13 cellular contexts compared by ENCODE assay signal in the genomic region with DNA sequence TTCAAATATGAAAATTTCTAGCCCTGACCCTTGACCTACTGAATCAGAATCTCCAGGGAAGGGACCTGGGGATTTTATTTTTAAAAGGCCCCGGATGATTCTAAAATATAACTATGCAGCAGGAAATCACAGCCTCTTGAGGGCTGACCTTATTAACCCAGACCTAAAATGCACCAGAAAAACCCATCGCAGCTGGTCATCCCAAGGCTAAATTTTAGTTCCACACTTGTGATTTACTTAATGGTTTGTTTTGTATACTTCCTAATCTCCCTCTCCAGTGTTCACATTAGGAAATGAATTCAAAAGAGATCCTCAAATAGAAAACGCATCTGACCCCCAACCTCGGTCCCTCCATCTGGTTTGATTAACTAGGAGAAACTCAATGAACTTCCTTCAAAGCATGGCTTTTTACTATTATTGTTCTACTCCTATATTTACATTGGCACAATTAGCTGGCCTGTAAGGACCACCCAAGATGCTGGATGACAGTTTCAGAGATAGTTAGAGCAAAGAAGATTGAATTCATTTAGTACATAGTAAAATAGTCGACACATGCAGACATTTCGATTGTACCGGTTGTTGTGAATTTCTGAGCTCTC.
DNase-seq lines count a peak whose midpoint lies in the region; FAIRE-seq and TF ChIP-seq lines count a peak whose summit lies in the region.
"Had no signal": no experiment of that assay in that cellular context is flagged by ENCODE, and none has a peak within 500 bp of the region (broad histone marks: within the 10 kb centered on the region; RNA-seq: fewer than 3 reads in every experiment).

No MANE protein-coding gene starts in this region.

- no peak for TF ChIP-seq CTCF in nephron (IDR thresholded peaks at IDR 0.05; ENCODE audit: unreplicated experiment in 3 of 3)

- H3K27me3 Mint-ChIP-seq in nephron (ENCODE audit: low read depth): no peaks in the 10 kb centered on the region

- no peaks in the 10 kb centered on the region for H3K27me3 ChIP-seq in SJSA1 (replicated peaks)

- H3K4me3 ChIP-seq in SJSA1: no peak overlapping the region
- H3K4me3 ChIP-seq: GM23248 had no signal

- no peaks in the 10 kb centered on the region for H3K36me3 ChIP-seq in SJSA1

- H3K4me1 ChIP-seq in SJSA1 (replicated peaks): peaks cover 21% of the 10 kb centered on the region
- H3K4me1 ChIP-seq: Caco-2 had no signal

- intact Hi-C loops in posterior cingulate gyrus (cut with DNase I): no loop called here

- DNase-seq in GM12892 (ENCODE audit: insufficient read length) (no peak), SJSA1 (ENCODE audit: low read depth in 1 of 2, low spot score in 2 of 2) (peak; percentile 43 to 61), anterior cingulate cortex (lab: John Stamatoyannopoulos, UW) (no peak), NCI-H2171 treated with DMSO at 0.1 percent for 48 hours (lab: John Stamatoyannopoulos, UW) (no peak), posterior cingulate gyrus (no peak)
- DNase-seq: Caco-2; CD8-positive, alpha-beta memory T cell; DMS53; GF-D8; GM23248; IMR-90 had no signal

- peak overlapping the region in 2 of 3 experiments; percentile 3 to 6 for H3K27ac Mint-ChIP-seq in nephron
- H3K27ac Mint-ChIP-seq: CD8-positive, alpha-beta memory T cell had no signal

- H3K4me1 Mint-ChIP-seq in nephron: peaks cover 5% of the 10 kb centered on the region

- H3K27ac ChIP-seq in SJSA1: no peak overlapping the region
- H3K27ac ChIP-seq: GM23248 had no signal

- peak; percentile 50 for FAIRE-seq in GM12892 (lab: Jason Lieb, UNC)
- FAIRE-seq: H54 had no signal

- no peaks in the 10 kb centered on the region for H3K9me3 ChIP-seq in SJSA1 (replicated peaks)
- H3K9me3 ChIP-seq: Caco-2 had no signal

- no peak for TF ChIP-seq POLR2A in GM12892 (IDR thresholded peaks at IDR 0.05; ENCODE audit: low read depth, low read length)

- no peaks in the 10 kb centered on the region for H3K36me3 Mint-ChIP-seq in nephron (ENCODE audit: low read depth)
- H3K36me3 Mint-ChIP-seq: CD8-positive, alpha-beta memory T cell had no signal

- H3K4me3 Mint-ChIP-seq in nephron: no peak overlapping the region
- H3K4me3 Mint-ChIP-seq: CD8-positive, alpha-beta memory T cell had no signal

- peaks cover 14% of the 10 kb centered on the region for H3K9me3 Mint-ChIP-seq in nephron
- H3K9me3 Mint-ChIP-seq: CD8-positive, alpha-beta memory T cell had no signal

Comparison
In these comparisons a context has a peak if more than half of its experiments do, and no peak if none do; other contexts are left out.
1. DNase-seq: peak in SJSA1 (2 of 2); none in GM12892 (single experiment), anterior cingulate cortex (0 of 58), NCI-H2171 treated with DMSO at 0.1 percent for 48 hours (single experiment) and posterior cingulate gyrus (0 of 10).